In genomic region chr3:37694236-37694635, GRCh38 we compare ENCODE assay signal across 1 cellular context.
TF ChIP-seq lines count a peak whose summit lies in the region.

No MANE protein-coding gene starts in this region.

TF ChIP-seq in GM23338, 12 proteins besides CTCF, POLR2A, EP300 and RAD21 (continued from another document):
- TF ChIP-seq POLR2AphosphoS5 (IDR thresholded peaks at IDR 0.05; ENCODE audit: low read depth) (no peak), EZH2phosphoT487 (IDR thresholded peaks at IDR 0.05; ENCODE audit: unreplicated experiment) (no peak), NANOG (IDR thresholded peaks at IDR 0.05; ENCODE audit: borderline replicate concordance) (no peak), REST (IDR thresholded peaks at IDR 0.05; ENCODE audit: unreplicated experiment) (no peak)
TF ChIP-seq in GM23338: peak in this region for 0.
